In the genomic region with DNA sequence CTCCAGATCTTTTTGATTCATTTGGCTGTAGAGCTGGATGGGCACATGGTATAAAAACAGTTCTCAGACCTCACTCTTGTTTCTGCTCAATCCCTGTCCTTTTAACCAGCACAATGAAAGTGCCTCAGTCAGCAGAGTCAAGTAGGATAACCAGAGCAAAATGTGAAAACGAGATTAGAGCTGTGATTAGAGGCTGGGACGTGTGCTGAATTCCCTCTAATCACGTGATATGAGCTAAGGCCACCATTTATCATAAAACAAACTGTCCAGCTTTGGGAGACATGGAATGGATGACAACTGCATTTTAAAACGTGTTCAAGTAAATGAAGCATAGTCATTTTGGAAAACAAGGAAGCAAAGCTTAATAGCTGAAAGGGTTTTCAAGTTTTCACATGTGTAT, we compare ENCODE assay signal across 22 cellular contexts. TPM values are rescaled to one million over a fixed set of nuclear protein-coding genes. Genes with fewer than 3 reads are reported as not detected.
DNase-seq lines count a peak whose midpoint lies in the region; ATAC-seq, FAIRE-seq and TF ChIP-seq lines count a peak whose summit lies in the region.
"Had no signal": no experiment of that assay in that cellular context is flagged by ENCODE, and none has a peak within 500 bp of the region (broad histone marks: within the 10 kb centered on the region; RNA-seq: fewer than 3 reads in every experiment).

No MANE protein-coding gene starts in this region.

- H3K4me2 ChIP-seq in GM23338: peak overlapping the region; percentile 6

- no peak overlapping the region for H3K27ac Mint-ChIP-seq in GM23338
- H3K27ac Mint-ChIP-seq in activated T-cell treated with anti-CD3 and anti-CD28 coated beads, Interleukin-2, amount 50 U/mL, for 24 hours: no peak overlapping the region
- H3K27ac Mint-ChIP-seq: CD4-positive, alpha-beta T cell; H9 had no signal

- no peaks in the 10 kb centered on the region for H3K36me3 Mint-ChIP-seq in GM23338 (ENCODE audit: low read depth)
- no peaks in the 10 kb centered on the region for H3K36me3 Mint-ChIP-seq in activated T-cell treated with anti-CD3 and anti-CD28 coated beads, Interleukin-2, amount 50 U/mL, for 24 hours (ENCODE audit: low read depth)

- peaks cover 20% of the 10 kb centered on the region for H3K4me1 Mint-ChIP-seq in GM23338
- H3K4me1 Mint-ChIP-seq in activated T-cell treated with anti-CD3 and anti-CD28 coated beads, Interleukin-2, amount 50 U/mL, for 24 hours (ENCODE audit: low read depth): no peaks in the 10 kb centered on the region

- peak overlapping the region; percentile 9 for H3K9ac ChIP-seq in HUES6 (ENCODE audit: low read length)

- no peaks in the 10 kb centered on the region for H4K20me1 ChIP-seq in GM23338 (replicated peaks; ENCODE audit: insufficient read depth)

- H3K9me2 ChIP-seq in GM23338 (ENCODE audit: insufficient read depth): no peaks in the 10 kb centered on the region

- TF ChIP-seq CTCF in GM23338 (conservative IDR thresholded peaks at IDR 0.05; ENCODE audit: low read depth in 2 of 2): no peak

- FAIRE-seq in islet of Langerhans (lab: Jason Lieb, UNC): peak; percentile 36
- FAIRE-seq: GM12891, GM18507 had no signal

- ATAC-seq in GM23338 (no peak; the same call in 2 of the 3 replicates), HG03025 (IDR thresholded peaks at IDR 0.05; ENCODE audit: low FRiP score, unreplicated experiment) (no peak)

- peaks cover 9% of the 10 kb centered on the region for H3K27me3 Mint-ChIP-seq in GM23338 (ENCODE audit: insufficient read depth, low read depth, poor library complexity)
- H3K27me3 Mint-ChIP-seq in activated T-cell treated with anti-CD3 and anti-CD28 coated beads, Interleukin-2, amount 50 U/mL, for 24 hours: peaks cover 27% of the 10 kb centered on the region

- H3K27ac ChIP-seq in GM23338 (ENCODE audit: low read depth) (no peak overlapping the region), HUES6 (ENCODE audit: low read depth, low read length) (no peak overlapping the region; the same call in 1 of the 2 replicates)

- H3K4me1 ChIP-seq in GM23338 (ENCODE audit: insufficient read depth) (peaks cover 22% of the 10 kb centered on the region), HUES6 (ENCODE audit: control insufficient read depth, insufficient read depth, low read length) (peaks cover 11% of the 10 kb centered on the region)

- DNase-seq in GM23338 (ENCODE audit: low spot score): no peak
- DNase-seq in SK-N-DZ (ENCODE audit: low spot score): peak; percentile 41
- no peak for DNase-seq in activated CD8-positive, alpha-beta memory T cell treated with anti-CD3 and anti-CD28 coated beads for 24 hours
- DNase-seq in activated T-cell treated with anti-CD3 and anti-CD28 coated beads, Interleukin-2, amount 50 U/mL, for 24 hours: no peak
- DNase-seq: BE2C; CD4-positive, alpha-beta T cell; DND-41; GDM1; H9; KBM-7; NCI-H1436 treated with DMSO at 0.1 percent for 48 hours; NCI-H2029 treated with DMSO at 0.1 percent for 48 hours; NCI-H510A treated with DMSO at 0.1 percent for 48 hours; NK-92 treated with Interleukin-12 subunit alpha and Interleukin-12 subunit beta, amount 100 ng/mL, for 24 hours; SHP77 treated with DMSO at 0.1 percent for 48 hours; T-helper 2 cell had no signal

- no peaks in the 10 kb centered on the region for H3K9me3 ChIP-seq in HUES6 (ENCODE audit: control insufficient read depth, insufficient read depth, low read depth, low read length)
- H3K9me3 ChIP-seq: BE2C had no signal

- H3K4me3 ChIP-seq in GM23338 (no peak overlapping the region), HUES6 (ENCODE audit: low read depth, low read length) (no peak overlapping the region)

- H3K9me3 Mint-ChIP-seq in GM23338: no peaks in the 10 kb centered on the region
- H3K9me3 Mint-ChIP-seq in activated T-cell treated with anti-CD3 and anti-CD28 coated beads, Interleukin-2, amount 50 U/mL, for 24 hours: no peaks in the 10 kb centered on the region
- H3K9me3 Mint-ChIP-seq: CD4-positive, alpha-beta T cell; H9 had no signal

- no peaks in the 10 kb centered on the region for H3F3A ChIP-seq in GM23338 (replicated peaks; ENCODE audit: low read depth)

- no peaks in the 10 kb centered on the region for H3K79me2 ChIP-seq in GM23338 (replicated peaks; ENCODE audit: insufficient read depth)

- H3K27me3 ChIP-seq in GM23338 (ENCODE audit: insufficient read depth) (no peaks in the 10 kb centered on the region), HUES6 (ENCODE audit: control insufficient read depth, insufficient read depth, low read length) (no peaks in the 10 kb centered on the region; the same call in 1 of the 2 replicates)

- H2AFZ ChIP-seq in GM23338: 0 out of 2 replicates have a peak overlapping the region, but pooled peaks have one; percentile 2

- peak overlapping the region; percentile 26; the same call in 2 of the 3 replicates for H3K4me3 Mint-ChIP-seq in GM23338
- no peak overlapping the region for H3K4me3 Mint-ChIP-seq in activated T-cell treated with anti-CD3 and anti-CD28 coated beads, Interleukin-2, amount 50 U/mL, for 24 hours
- H3K4me3 Mint-ChIP-seq: CD4-positive, alpha-beta T cell had no signal

- no peaks in the 10 kb centered on the region for H3K36me3 ChIP-seq in GM23338 (ENCODE audit: insufficient read depth)
- no peaks in the 10 kb centered on the region for H3K36me3 ChIP-seq in HUES6 (ENCODE audit: control insufficient read depth, insufficient read depth, low read length)
- H3K36me3 ChIP-seq: BE2C had no signal

TF ChIP-seq in GM23338, 12 proteins besides CTCF, POLR2A, EP300 and RAD21 (continues in another document):
- TF ChIP-seq ZNF114 (CRISPR knock-in tag; IDR thresholded peaks at IDR 0.05): no peak
- TF ChIP-seq, protein P1, sequence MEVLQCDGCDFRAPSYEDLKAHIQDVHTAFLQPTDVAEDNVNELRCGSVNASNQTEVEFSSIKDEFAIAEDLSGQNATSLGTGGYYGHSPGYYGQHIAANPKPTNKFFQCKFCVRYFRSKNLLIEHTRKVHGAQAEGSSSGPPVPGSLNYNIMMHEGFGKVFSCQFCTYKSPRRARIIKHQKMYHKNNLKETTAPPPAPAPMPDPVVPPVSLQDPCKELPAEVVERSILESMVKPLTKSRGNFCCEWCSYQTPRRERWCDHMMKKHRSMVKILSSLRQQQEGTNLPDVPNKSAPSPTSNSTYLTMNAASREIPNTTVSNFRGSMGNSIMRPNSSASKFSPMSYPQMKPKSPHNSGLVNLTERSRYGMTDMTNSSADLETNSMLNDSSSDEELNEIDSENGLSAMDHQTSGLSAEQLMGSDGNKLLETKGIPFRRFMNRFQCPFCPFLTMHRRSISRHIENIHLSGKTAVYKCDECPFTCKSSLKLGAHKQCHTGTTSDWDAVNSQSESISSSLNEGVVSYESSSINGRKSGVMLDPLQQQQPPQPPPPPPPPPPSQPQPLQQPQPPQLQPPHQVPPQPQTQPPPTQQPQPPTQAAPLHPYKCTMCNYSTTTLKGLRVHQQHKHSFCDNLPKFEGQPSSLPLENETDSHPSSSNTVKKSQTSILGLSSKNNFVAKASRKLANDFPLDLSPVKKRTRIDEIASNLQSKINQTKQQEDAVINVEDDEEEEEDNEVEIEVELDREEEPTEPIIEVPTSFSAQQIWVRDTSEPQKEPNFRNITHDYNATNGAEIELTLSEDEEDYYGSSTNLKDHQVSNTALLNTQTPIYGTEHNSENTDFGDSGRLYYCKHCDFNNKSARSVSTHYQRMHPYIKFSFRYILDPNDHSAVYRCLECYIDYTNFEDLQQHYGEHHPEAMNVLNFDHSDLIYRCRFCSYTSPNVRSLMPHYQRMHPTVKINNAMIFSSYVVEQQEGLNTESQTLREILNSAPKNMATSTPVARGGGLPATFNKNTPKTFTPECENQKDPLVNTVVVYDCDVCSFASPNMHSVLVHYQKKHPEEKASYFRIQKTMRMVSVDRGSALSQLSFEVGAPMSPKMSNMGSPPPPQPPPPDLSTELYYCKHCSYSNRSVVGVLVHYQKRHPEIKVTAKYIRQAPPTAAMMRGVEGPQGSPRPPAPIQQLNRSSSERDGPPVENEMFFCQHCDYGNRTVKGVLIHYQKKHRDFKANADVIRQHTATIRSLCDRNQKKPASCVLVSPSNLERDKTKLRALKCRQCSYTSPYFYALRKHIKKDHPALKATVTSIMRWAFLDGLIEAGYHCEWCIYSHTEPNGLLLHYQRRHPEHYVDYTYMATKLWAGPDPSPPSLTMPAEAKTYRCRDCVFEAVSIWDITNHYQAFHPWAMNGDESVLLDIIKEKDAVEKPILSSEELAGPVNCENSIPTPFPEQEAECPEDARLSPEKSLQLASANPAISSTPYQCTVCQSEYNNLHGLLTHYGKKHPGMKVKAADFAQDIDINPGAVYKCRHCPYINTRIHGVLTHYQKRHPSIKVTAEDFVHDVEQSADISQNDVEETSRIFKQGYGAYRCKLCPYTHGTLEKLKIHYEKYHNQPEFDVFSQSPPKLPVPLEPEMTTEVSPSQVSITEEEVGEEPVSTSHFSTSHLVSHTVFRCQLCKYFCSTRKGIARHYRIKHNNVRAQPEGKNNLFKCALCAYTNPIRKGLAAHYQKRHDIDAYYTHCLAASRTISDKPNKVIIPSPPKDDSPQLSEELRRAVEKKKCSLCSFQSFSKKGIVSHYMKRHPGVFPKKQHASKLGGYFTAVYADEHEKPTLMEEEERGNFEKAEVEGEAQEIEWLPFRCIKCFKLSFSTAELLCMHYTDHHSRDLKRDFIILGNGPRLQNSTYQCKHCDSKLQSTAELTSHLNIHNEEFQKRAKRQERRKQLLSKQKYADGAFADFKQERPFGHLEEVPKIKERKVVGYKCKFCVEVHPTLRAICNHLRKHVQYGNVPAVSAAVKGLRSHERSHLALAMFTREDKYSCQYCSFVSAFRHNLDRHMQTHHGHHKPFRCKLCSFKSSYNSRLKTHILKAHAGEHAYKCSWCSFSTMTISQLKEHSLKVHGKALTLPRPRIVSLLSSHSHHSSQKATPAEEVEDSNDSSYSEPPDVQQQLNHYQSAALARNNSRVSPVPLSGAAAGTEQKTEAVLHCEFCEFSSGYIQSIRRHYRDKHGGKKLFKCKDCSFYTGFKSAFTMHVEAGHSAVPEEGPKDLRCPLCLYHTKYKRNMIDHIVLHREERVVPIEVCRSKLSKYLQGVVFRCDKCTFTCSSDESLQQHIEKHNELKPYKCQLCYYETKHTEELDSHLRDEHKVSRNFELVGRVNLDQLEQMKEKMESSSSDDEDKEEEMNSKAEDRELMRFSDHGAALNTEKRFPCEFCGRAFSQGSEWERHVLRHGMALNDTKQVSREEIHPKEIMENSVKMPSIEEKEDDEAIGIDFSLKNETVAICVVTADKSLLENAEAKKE (CRISPR knock-in tag; IDR thresholded peaks at IDR 0.05): no peak

RNA-seq across cellular contexts. Expression of a gene that starts 54.1 kb away (rescaled TPM):
- 0.17 and 1.2 TPM in 2 replicates for total RNA-seq in GM23338 (2014; rRNA removed; shearing (Covaris generic))
- 0.19 and 0.23 TPM in 2 replicates for polyA plus RNA-seq in GM23338 (2016; fragmentation: Nextera tagmentation; extraction: Ambion mirVana)
- not detected in 2 replicates for polyA plus RNA-seq in SK-N-DZ (2014; cell fraction: cytosol; rRNA removed)
- polyA plus RNA-seq in SK-N-DZ (2014; cell fraction: nucleus; rRNA removed): not detected in 2 replicates
- total RNA-seq: CD4-positive, alpha-beta T cell; OCI-LY7 had no signal
